In genomic region chr1:47444578-47445465, GRCh38 we compare ENCODE assay signal across 10 cellular contexts. TPM values are rescaled to one million over a fixed set of nuclear protein-coding genes. Genes with fewer than 3 reads are reported as not detected.
DNase-seq lines count a peak whose midpoint lies in the region; ATAC-seq and TF ChIP-seq lines count a peak whose summit lies in the region.
"Had no signal": no experiment of that assay in that cellular context is flagged by ENCODE, and none has a peak within 500 bp of the region (broad histone marks: within the 10 kb centered on the region; RNA-seq: fewer than 3 reads in every experiment).

No MANE protein-coding gene starts in this region.

- in situ Hi-C loops in IMR-90 (cut with MboI; ENCODE audit: low sequenced_read_pairs) = loop anchor here (5.0 kb wide), 1 partner anchor 262 kb away; no protein-coding TSS in a partner anchor

- peaks cover 11% of the 10 kb centered on the region for H3K36me3 Mint-ChIP-seq in central memory CD8-positive, alpha-beta T cell (ENCODE audit: insufficient read depth)

- H3K14ac ChIP-seq in IMR-90 (replicated peaks; ENCODE audit: low read depth, low read length) = no peak overlapping the region

- H3K4me2 ChIP-seq in IMR-90 (ENCODE audit: low read depth, low read length) = peak overlapping the region; percentile 55

- no peak overlapping the region for H3K23ac ChIP-seq in IMR-90 (ENCODE audit: low read depth, low read length)

- CTCF ChIA-PET in IMR-90 (lab: Yijun Ruan, JAX) = no interaction called here

- H3K4me3 ChIP-seq in IMR-90 (ENCODE audit: insufficient read depth, low read depth, low read length) = no peak overlapping the region
- H3K4me3 ChIP-seq in muscle layer of duodenum (ENCODE audit: low read depth in 1 of 2, low read length in 2 of 2) = peak overlapping the region; percentile 4 to 47

- H4K91ac ChIP-seq in IMR-90 (ENCODE audit: insufficient read depth, low read depth, low read length) = no peak overlapping the region

- ATAC-seq in IMR-90 (ENCODE audit: low read depth) (peak; percentile 50), GM19455 (IDR thresholded peaks at IDR 0.05; ENCODE audit: unreplicated experiment) (no peak), HG03159 (IDR thresholded peaks at IDR 0.05; ENCODE audit: unreplicated experiment) (no peak)
- no peak for ATAC-seq in central memory CD8-positive, alpha-beta T cell (replicated peaks; ENCODE audit: extremely low read depth, poor library complexity, severe bottlenecking)

- peaks cover 14% of the 10 kb centered on the region for H3K4me1 Mint-ChIP-seq in central memory CD8-positive, alpha-beta T cell

- H3K9me1 ChIP-seq in IMR-90 (ENCODE audit: insufficient read depth, low read length) = no peaks in the 10 kb centered on the region

- intact Hi-C loops in IMR-90 (cut with micrococcal nuclease) = no loop called here

- no peak overlapping the region for H3K4ac ChIP-seq in IMR-90 (ENCODE audit: low read depth, low read length)

- H4K8ac ChIP-seq in IMR-90 (ENCODE audit: low read depth in 2 of 2, low read length in 2 of 2) = no peak overlapping the region

- dilution Hi-C loops in IMR-90 (cut with HindIII; ENCODE audit: low sequenced_read_pairs, unreplicated experiment) = no loop called here

- H3K27ac Mint-ChIP-seq in central memory CD8-positive, alpha-beta T cell (ENCODE audit: low read depth) = no peak overlapping the region

- peak overlapping the region; percentile 69 for H2AFZ ChIP-seq in IMR-90 (replicated peaks; ENCODE audit: low read length, poor library complexity)

- no peak overlapping the region for H2BK5ac ChIP-seq in IMR-90 (ENCODE audit: low read depth, low read length, poor library complexity, severe bottlenecking)

- H3K36me3 ChIP-seq in IMR-90 (ENCODE audit: control insufficient read depth, insufficient read depth, low read length) (no peaks in the 10 kb centered on the region), muscle layer of duodenum (ENCODE audit: control insufficient read depth in 1 of 2, insufficient read depth in 2 of 2, low read length in 2 of 2) (no peaks in the 10 kb centered on the region)

- no peaks in the 10 kb centered on the region for H3K4me1 ChIP-seq in IMR-90 (ENCODE audit: control insufficient read depth, insufficient read depth, low read length)
- peaks cover 5 to 18% of the 10 kb centered on the region in 2 donors for H3K4me1 ChIP-seq in muscle layer of duodenum (ENCODE audit: control insufficient read depth in 1 of 2, insufficient read depth in 2 of 2, low read length in 2 of 2)

- POLR2A ChIA-PET in IMR-90 (lab: Charles Lee; ENCODE audit: unreplicated experiment) = no interaction called here

- H3K27ac ChIP-seq in IMR-90 (ENCODE audit: insufficient read depth, low read length) (no peak overlapping the region), muscle layer of duodenum (ENCODE audit: low read length) (no peak overlapping the region)

- BruUV-seq in IMR-90 (replicated peaks; lab: Mats Ljungman, UMichigan) = no TSS peak

- H3K4me3 Mint-ChIP-seq in central memory CD8-positive, alpha-beta T cell = peak overlapping the region; percentile 60

- H4K20me1 ChIP-seq in IMR-90 (ENCODE audit: insufficient read depth, low read length) = no peaks in the 10 kb centered on the region; the same call in 1 of the 2 replicates

- WGBS in IMR-90 (ENCODE audit: extremely low coverage in 2 of 2, insufficient read length in 1 of 2), 2 experiments = 1% methylated on average over 50 of the region's 72 CpGs; no CpG with 5 or more reads in 1 of the 2 experiments

- TF ChIP-seq RAD21 in IMR-90 (IDR thresholded peaks at IDR 0.05; ENCODE audit: low read length) = no peak

- H2AK9ac ChIP-seq in IMR-90 (replicated peaks; ENCODE audit: low read depth, low read length, poor library complexity) = no peak overlapping the region

- no peak for TF ChIP-seq CTCF in IMR-90 (conservative IDR thresholded peaks at IDR 0.05; ENCODE audit: low read depth, low read length)

- no peak for TF ChIP-seq POLR2A in IMR-90 (IDR thresholded peaks at IDR 0.05; ENCODE audit: low read depth, low read length)

- DNase-seq in AG08396 (ENCODE audit: low spot score) (peak; percentile 46), IMR-90 (peak; percentile 10), NOMO-1 (lab: John Stamatoyannopoulos, UW; ENCODE audit: unreplicated experiment in 2 of 2) (no peak), amygdala (lab: John Stamatoyannopoulos, UW) (no peak)
- DNase-seq in central memory CD8-positive, alpha-beta T cell (ENCODE audit: low spot score in 2 of 2) = no peak

- no peak overlapping the region for H3K56ac ChIP-seq in IMR-90 (ENCODE audit: extremely low read depth, insufficient read depth, low read length)

- H3K9ac ChIP-seq in IMR-90 (ENCODE audit: low read depth, low read length) = no peak overlapping the region

- H3K9me3 Mint-ChIP-seq in central memory CD8-positive, alpha-beta T cell = no peaks in the 10 kb centered on the region

- H3K9me3 ChIP-seq in IMR-90 (ENCODE audit: control insufficient read depth, insufficient read depth, low read length) (peaks cover 6% of the 10 kb centered on the region; the same call in 1 of the 2 replicates), muscle layer of duodenum (ENCODE audit: control insufficient read depth in 1 of 2, low read length in 2 of 2) (no peaks in the 10 kb centered on the region)

- H2BK20ac ChIP-seq in IMR-90 (ENCODE audit: low read depth, low read length) = no peak overlapping the region

- H3K18ac ChIP-seq in IMR-90 (ENCODE audit: low read depth, low read length) = no peak overlapping the region

- H2AK5ac ChIP-seq in IMR-90 (ENCODE audit: low read depth, low read length) = no peak overlapping the region

- no peaks in the 10 kb centered on the region for H3K27me3 Mint-ChIP-seq in central memory CD8-positive, alpha-beta T cell

- H2BK15ac ChIP-seq in IMR-90 (ENCODE audit: low read depth, low read length) = no peak overlapping the region

- H2BK120ac ChIP-seq in IMR-90 (ENCODE audit: low read depth, low read length) = no peak overlapping the region

- H3K27me3 ChIP-seq in IMR-90 (ENCODE audit: control insufficient read depth, insufficient read depth, low read length) (peaks cover 94% of the 10 kb centered on the region), muscle layer of duodenum (ENCODE audit: low read depth, low read length) (peaks cover 90% of the 10 kb centered on the region)

- no peaks in the 10 kb centered on the region for H3K79me1 ChIP-seq in IMR-90 (ENCODE audit: low read depth in 1 of 2, low read length in 2 of 2)

- H4K5ac ChIP-seq in IMR-90 (ENCODE audit: low read depth, low read length) = no peak overlapping the region

TF ChIP-seq in IMR-90, 13 proteins besides CTCF, POLR2A, EP300 and RAD21:
- TF ChIP-seq MAFK (IDR thresholded peaks at IDR 0.05; ENCODE audit: low read depth, low read length) (no peak), MAZ (IDR thresholded peaks at IDR 0.05; ENCODE audit: borderline replicate concordance, low read depth, low read length) (no peak), USF2 (IDR thresholded peaks at IDR 0.05; ENCODE audit: low read depth, low read length) (no peak), RFX5 (IDR thresholded peaks at IDR 0.05; ENCODE audit: low read depth, low read length) (no peak), BHLHE40 (IDR thresholded peaks at IDR 0.05; ENCODE audit: low read depth, low read length) (no peak), FOS (IDR thresholded peaks at IDR 0.05; ENCODE audit: low read depth, low read length) (no peak), RCOR1 (IDR thresholded peaks at IDR 0.05; ENCODE audit: insufficient replicate concordance, low read length) (no peak), MXI1 (IDR thresholded peaks at IDR 0.05; ENCODE audit: borderline replicate concordance, low read depth, low read length) (no peak), CHD1 (IDR thresholded peaks at IDR 0.05; ENCODE audit: low read depth, low read length) (no peak), CEBPB (IDR thresholded peaks at IDR 0.05; ENCODE audit: low read depth, low read length) (no peak), NFE2L2 (IDR thresholded peaks at IDR 0.05; ENCODE audit: low read depth, low read length) (no peak), SMC3 (IDR thresholded peaks at IDR 0.05; ENCODE audit: low read depth, low read length) (no peak), ELK1 (IDR thresholded peaks at IDR 0.05; ENCODE audit: borderline replicate concordance, low read depth, low read length) (no peak)

RNA-seq across cellular contexts. Expression of gene FOXD2, which starts 7.0 kb away (rescaled TPM):
- under 0.01 TPM in 2 replicates for total RNA-seq in IMR-90 (2012; rRNA removed)
- polyA plus RNA-seq in IMR-90 (2012; rRNA removed) = 0.03 and 0.04 TPM in 2 replicates
- 0.03 and 0.10 TPM in 2 replicates for polyA plus RNA-seq in IMR-90 (2012; cell fraction: cytosol; rRNA removed)
- polyA plus RNA-seq in IMR-90 (2012; cell fraction: nucleus; rRNA removed; ENCODE audit: low replicate concordance) = 0.10 and 0.17 TPM in 2 replicates

RNA-seq across cellular contexts. Expression of gene FOXE3, which starts 28.7 kb away (rescaled TPM):
- not detected in 2 replicates for total RNA-seq in IMR-90 (2012; rRNA removed)
- polyA plus RNA-seq in IMR-90 (2012; rRNA removed) = 0.12 TPM in 1 of 2 replicates, not detected in the other
- 0.03 and 0.13 TPM in 2 replicates for polyA plus RNA-seq in IMR-90 (2012; cell fraction: cytosol; rRNA removed)
- polyA plus RNA-seq in IMR-90 (2012; cell fraction: nucleus; rRNA removed; ENCODE audit: low replicate concordance) = 0.03 and 0.18 TPM in 2 replicates
- total RNA-seq: lung microvascular endothelial cell, SK-MEL-5 had no signal

Comparison
In these comparisons a context has a peak if more than half of its experiments do, and no peak if none do; other contexts are left out.
1. DNase-seq: peak in AG08396 (single experiment) and IMR-90 (single experiment); none in central memory CD8-positive, alpha-beta T cell (0 of 2), NOMO-1 (0 of 2) and amygdala (0 of 56).